ENCODE assay signal across 9 cellular contexts in the genomic region with DNA sequence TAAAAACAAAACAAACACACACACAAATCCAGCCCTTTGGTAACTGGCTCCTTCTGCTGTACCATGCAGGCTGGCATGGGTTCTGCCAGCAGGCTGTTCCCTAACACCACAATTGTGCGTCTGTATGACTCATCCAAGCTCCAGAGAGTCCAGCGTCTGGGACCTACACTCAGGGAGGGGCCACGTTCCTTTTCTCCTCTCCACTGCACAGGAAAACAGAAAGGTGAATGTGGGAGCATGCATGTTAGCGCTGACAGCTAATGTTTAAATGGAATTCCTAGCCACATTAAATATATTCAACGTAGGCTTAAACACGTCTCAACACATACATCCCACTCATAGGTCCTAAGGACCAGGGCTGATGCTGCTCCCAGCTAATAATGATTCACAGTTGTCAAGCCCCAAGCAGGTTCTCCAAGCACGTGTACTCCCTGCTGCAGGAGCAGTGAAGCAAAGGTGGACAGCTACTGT. TPM values are rescaled to one million over a fixed set of nuclear protein-coding genes. Genes with fewer than 3 reads are reported as not detected.
DNase-seq lines count a peak whose midpoint lies in the region; ATAC-seq and TF ChIP-seq lines count a peak whose summit lies in the region.
"Had no signal": no experiment of that assay in that cellular context is flagged by ENCODE, and none has a peak within 500 bp of the region (broad histone marks: within the 10 kb centered on the region; RNA-seq: fewer than 3 reads in every experiment).

No MANE protein-coding gene starts in this region.

- BruUV-seq in PC-3 (replicated peaks; lab: Mats Ljungman, UMichigan) = no TSS peak

- H3K4me1 ChIP-seq in PC-3 (ENCODE audit: insufficient read depth, low read length) = peaks cover 37% of the 10 kb centered on the region
- H3K4me1 ChIP-seq in endodermal cell (ENCODE audit: control insufficient read depth, insufficient read depth, low read length) = no peaks in the 10 kb centered on the region

- H3K4me3 ChIP-seq in PC-3 (ENCODE audit: low read length) (peak overlapping the region; percentile 30; the same call in 1 of the 2 replicates), endodermal cell (ENCODE audit: low read length) (no peak overlapping the region)
- H3K4me3 ChIP-seq: skin epidermis had no signal

- TF ChIP-seq CTCF in GM12873 (IDR thresholded peaks at IDR 0.05; ENCODE audit: insufficient read depth, low read depth, low read length, missing control alignments) (peak; percentile 16), PC-3 (conservative IDR thresholded peaks at IDR 0.05; ENCODE audit: low read depth, low read length) (peak; percentile 96), endodermal cell (conservative IDR thresholded peaks at IDR 0.05) (no peak)

- peak overlapping the region; percentile 14 for H3K27ac Mint-ChIP-seq in endodermal cell
- no peak overlapping the region for H3K27ac Mint-ChIP-seq in activated CD4-positive, alpha-beta T cell treated with anti-CD3 and anti-CD28 coated beads for 36 hours

- no peak overlapping the region for H3K4me3 Mint-ChIP-seq in endodermal cell
- no peak overlapping the region for H3K4me3 Mint-ChIP-seq in activated CD4-positive, alpha-beta T cell treated with anti-CD3 and anti-CD28 coated beads for 36 hours

- TF ChIP-seq POLR2A in GM18505 (IDR thresholded peaks at IDR 0.05; ENCODE audit: borderline replicate concordance, extremely low read depth, insufficient read depth, insufficient read length) = no peak

- DNase-seq in PC-3 = peak; percentile 93
- no peak for DNase-seq in endodermal cell
- peak; percentile 69 for DNase-seq in mucosa of gallbladder (ENCODE audit: low spot score)
- no peak for DNase-seq in activated CD4-positive, alpha-beta T cell treated with anti-CD3 and anti-CD28 coated beads for 36 hours

- no peaks in the 10 kb centered on the region for H3K4me1 Mint-ChIP-seq in endodermal cell
- peaks cover 30% of the 10 kb centered on the region for H3K4me1 Mint-ChIP-seq in activated CD4-positive, alpha-beta T cell treated with anti-CD3 and anti-CD28 coated beads for 36 hours

- H3K79me2 ChIP-seq in PC-3 (ENCODE audit: low read length) = no peaks in the 10 kb centered on the region

- H3K9me3 ChIP-seq in PC-3 (ENCODE audit: low read length) (no peaks in the 10 kb centered on the region), endodermal cell (ENCODE audit: control insufficient read depth, low read length) (no peaks in the 10 kb centered on the region)

- no peaks in the 10 kb centered on the region for H3K9me2 ChIP-seq in PC-3 (replicated peaks; ENCODE audit: low read length)

- peaks cover 6% of the 10 kb centered on the region for H3F3A ChIP-seq in PC-3 (ENCODE audit: low read length, unreplicated experiment)

- H3K9me3 Mint-ChIP-seq in endodermal cell = no peaks in the 10 kb centered on the region
- no peaks in the 10 kb centered on the region for H3K9me3 Mint-ChIP-seq in activated CD4-positive, alpha-beta T cell treated with anti-CD3 and anti-CD28 coated beads for 36 hours (ENCODE audit: low read depth)

- no peaks in the 10 kb centered on the region for H3K27me3 ChIP-seq in PC-3 (ENCODE audit: low read length)
- H3K27me3 ChIP-seq in endodermal cell (ENCODE audit: control insufficient read depth, insufficient read depth, low read length, poor library complexity, severe bottlenecking) = no peaks in the 10 kb centered on the region

- no peaks in the 10 kb centered on the region; the same call in 1 of the 2 replicates for H3K36me3 ChIP-seq in PC-3 (ENCODE audit: low read depth, low read length)
- H3K36me3 ChIP-seq in endodermal cell (ENCODE audit: control insufficient read depth, insufficient read depth, low read length) = peaks cover 19% of the 10 kb centered on the region

- H3K9ac ChIP-seq in PC-3 (ENCODE audit: low read length) = no peak overlapping the region
- no peak overlapping the region for H3K9ac ChIP-seq in endodermal cell (ENCODE audit: extremely low read depth, low read length, poor library complexity, severe bottlenecking)

- peak; percentile 88 for ATAC-seq in PC-3
- ATAC-seq in GM21367 (IDR thresholded peaks at IDR 0.05; ENCODE audit: unreplicated experiment) = no peak
- ATAC-seq in activated CD4-positive, alpha-beta T cell treated with anti-CD3 and anti-CD28 coated beads for 36 hours = no peak
- no peak for ATAC-seq in HG02571 (IDR thresholded peaks at IDR 0.05; ENCODE audit: unreplicated experiment)
- no peak for ATAC-seq in GM18505 (IDR thresholded peaks at IDR 0.05; ENCODE audit: unreplicated experiment)

- CTCF ChIA-PET in PC-3 (lab: Charles Lee) = interaction anchor here (0.5 to 2.8 kb wide), 11 partner anchors 16 to 273 kb away, joined by 3 to 37 read pairs (median 6); a partner anchor contains a TSS
- CTCF ChIA-PET in activated CD4-positive, alpha-beta T cell treated with anti-CD3 and anti-CD28 coated beads for 36 hours (lab: Charles Lee) = interaction anchor here (0.7 kb wide), 1 partner anchor 265 kb away, joined by 3 read pairs; no protein-coding TSS in a partner anchor

- H3K27ac ChIP-seq in PC-3 (ENCODE audit: low read length) = peak overlapping the region; percentile 59
- no peak overlapping the region for H3K27ac ChIP-seq in endodermal cell (ENCODE audit: low read depth, low read length)

- intact Hi-C loops in PC-3 (cut with micrococcal nuclease) = loop anchor here (1.0 kb wide), 4 partner anchors 97 to 190 kb away; a partner anchor contains a TSS
- intact Hi-C loops in activated CD4-positive, alpha-beta T cell treated with anti-CD3 and anti-CD28 coated beads for 36 hours (cut with DNase I, micrococcal nuclease) = no loop called here

- WGBS in endodermal cell (ENCODE audit: insufficient coverage in 1 of 2, insufficient read length in 1 of 2), 2 experiments = 88 to 90% methylated on average over 1 to 7 of the region's 7 CpGs

- no peaks in the 10 kb centered on the region for H4K20me1 ChIP-seq in PC-3 (ENCODE audit: low read length)

- H3K27me3 Mint-ChIP-seq in endodermal cell (ENCODE audit: insufficient read depth) = no peaks in the 10 kb centered on the region
- no peaks in the 10 kb centered on the region for H3K27me3 Mint-ChIP-seq in activated CD4-positive, alpha-beta T cell treated with anti-CD3 and anti-CD28 coated beads for 36 hours

- peak overlapping the region; percentile 56 for H3K4me2 ChIP-seq in PC-3 (ENCODE audit: low read length)

- POLR2A ChIA-PET in PC-3 (lab: Charles Lee; ENCODE audit: unreplicated experiment) = interaction anchor here (0.5 kb wide), 1 partner anchor 126 kb away, joined by 5 read pairs; no protein-coding TSS in a partner anchor
- POLR2A ChIA-PET in activated CD4-positive, alpha-beta T cell treated with anti-CD3 and anti-CD28 coated beads for 36 hours (lab: Charles Lee) = no interaction called here

- H3K36me3 Mint-ChIP-seq in endodermal cell (ENCODE audit: low read depth) = peaks cover 29% of the 10 kb centered on the region
- H3K36me3 Mint-ChIP-seq in activated CD4-positive, alpha-beta T cell treated with anti-CD3 and anti-CD28 coated beads for 36 hours (ENCODE audit: low read depth) = peaks cover 16% of the 10 kb centered on the region

- peak overlapping the region; percentile 14 for H2AFZ ChIP-seq in PC-3 (ENCODE audit: low read length)

RNA-seq across cellular contexts. Expression of a gene that starts 20.7 kb away (rescaled TPM):
- 0.22 and 2.7 TPM in 2 replicates for total RNA-seq in PC-3 (2014; rRNA removed)
- 10 to 100 TPM; 19.0 to 41.6 TPM for total RNA-seq in endodermal cell
- polyA plus RNA-seq in endodermal cell (2013, experiment 1 of 2) = 31.0 TPM
- 29.1 TPM for polyA plus RNA-seq in endodermal cell (2013, experiment 2 of 2)
- total RNA-seq in mucosa of gallbladder = 94.4 TPM
- total RNA-seq in activated CD4-positive, alpha-beta T cell treated with anti-CD3 and anti-CD28 coated beads for 36 hours = 1 to 10 TPM; 2.5 to 2.7 TPM

Comparison
In these comparisons a context has a peak if more than half of its experiments do, and no peak if none do; other contexts are left out.
1. DNase-seq: peak in PC-3 (single experiment) and mucosa of gallbladder (single experiment); none in endodermal cell (single experiment) and activated CD4-positive, alpha-beta T cell treated with anti-CD3 and anti-CD28 coated beads for 36 hours (single experiment).